In genomic region chr5:140287776-140288521, GRCh38 we compare ENCODE assay signal across 28 cellular contexts. TPM values are rescaled to one million over a fixed set of nuclear protein-coding genes. Genes with fewer than 3 reads are reported as not detected.
DNase-seq lines count a peak whose midpoint lies in the region; ATAC-seq, FAIRE-seq and TF ChIP-seq lines count a peak whose summit lies in the region.
"Had no signal": no experiment of that assay in that cellular context is flagged by ENCODE, and none has a peak within 500 bp of the region (broad histone marks: within the 10 kb centered on the region; RNA-seq: fewer than 3 reads in every experiment).

No MANE protein-coding gene starts in this region.

- no TSS peak for BruUV-seq in HepG2 (replicated peaks; lab: Mats Ljungman, UMichigan)
- BruUV-seq in K562 (replicated peaks; lab: Mats Ljungman, UMichigan), result no TSS peak

- H3K9ac ChIP-seq in HepG2 (ENCODE audit: insufficient read depth, low read depth, low read length) (no peak overlapping the region), K562 (ENCODE audit: insufficient read depth in 1 of 2, low read depth in 2 of 2, low read length in 2 of 2) (no peak overlapping the region)

- H3K79me2 ChIP-seq in HepG2 (ENCODE audit: insufficient read depth, low read length), result peaks cover 89% of the 10 kb centered on the region
- peaks cover 69% of the 10 kb centered on the region for H3K79me2 ChIP-seq in K562 (ENCODE audit: control insufficient read depth, insufficient read depth, low read length)

- CTCF ChIA-PET in HepG2 (lab: Yijun Ruan, JAX; ENCODE audit: low intra/inter-chr PET ratio, low total read pairs) (no interaction called here), K562 (lab: Yijun Ruan, JAX; ENCODE audit: low intra/inter-chr PET ratio) (no interaction called here)

- TF ChIP-seq CTCF in HepG2 (CRISPR knock-in tag; IDR thresholded peaks at IDR 0.05), result no peak
- no peak for TF ChIP-seq CTCF in right lobe of liver (IDR thresholded peaks at IDR 0.05)
- no peak for TF ChIP-seq CTCF in K562 (IDR thresholded peaks at IDR 0.05 in 2 of 3, conservative IDR thresholded peaks at IDR 0.05 in 1 of 3; ENCODE audit: insufficient read depth in 2 of 3, low read depth in 1 of 3, low read length in 3 of 3)
- no peak for TF ChIP-seq CTCF in brain microvascular endothelial cell (IDR thresholded peaks at IDR 0.05; ENCODE audit: low read depth, low read length, missing control alignments)

- WGBS in HepG2 (ENCODE audit: low lambda C conversion rate), result 96% methylated on average over 7 of the region's 7 CpGs
- 83% methylated on average over 7 of the region's 7 CpGs for WGBS in right lobe of liver (ENCODE audit: insufficient coverage, low coverage, low lambda C conversion rate, missing lambda C conversion rate)
- 69% methylated on average over 7 of the region's 7 CpGs for WGBS in K562 (ENCODE audit: insufficient coverage, low coverage, missing lambda C conversion rate)

- no peak for DNase-seq in HepG2 (ENCODE audit: low spot score)
- DNase-seq in right lobe of liver, result no peak
- DNase-seq in NCI-H526 treated with DMSO at 0.1 percent for 48 hours (lab: John Stamatoyannopoulos, UW), result peak; percentile 97
- no peak for DNase-seq in K562 (ENCODE audit: extremely low read depth in 1 of 4, low spot score in 3 of 4)
- no peak for DNase-seq in stimulated activated CD4-positive, alpha-beta T cell treated with anti-CD3 and anti-CD28 coated beads, Interleukin-1b, Interleukin-23, amount 100 ng/mL, for 48 hours
- DNase-seq in brain microvascular endothelial cell, result no peak
- DNase-seq in NCI-H226, result no peak
- DNase-seq: AML-193; C1 segment of cervical spinal cord; Caco-2; CD4-positive, alpha-beta memory T cell; DMS79 treated with DMSO at 0.1 percent for 48 hours; GF-D8; HCEC 1CT; NCI-H1048; NCI-H1417 treated with DMSO at 0.1 percent for 48 hours; NCI-H1694 treated with DMSO at 0.1 percent for 48 hours; NCI-H2081; NCI-H2171; NCI-H345; NCI-H524; NCI-H82; Peyer's patch; SHP77 treated with DMSO at 0.1 percent for 48 hours had no signal

- intact Hi-C loops in HepG2 (cut with micrococcal nuclease; ENCODE audit: unreplicated experiment) (no loop called here), right lobe of liver (cut with DNase I) (no loop called here), K562 (cut with micrococcal nuclease) (no loop called here)

- no peak overlapping the region for H3K27ac ChIP-seq in HepG2 (ENCODE audit: extremely low read length, insufficient read depth, low read length)
- H3K27ac ChIP-seq in right lobe of liver, result no peak overlapping the region
- H3K27ac ChIP-seq in K562 (ENCODE audit: extremely low read depth, low read depth, low read length), result no peak overlapping the region
- no peak overlapping the region for H3K27ac ChIP-seq in brain microvascular endothelial cell
- H3K27ac ChIP-seq: HL-60, Peyer's patch had no signal

- H2AFZ ChIP-seq in HepG2 (ENCODE audit: low read length) (no peak overlapping the region), K562 (ENCODE audit: low read depth, low read length) (no peak overlapping the region)

- peaks cover 51% of the 10 kb centered on the region for H3K4me1 ChIP-seq in HepG2 (ENCODE audit: insufficient read depth, low read length)
- peaks cover 0 to 2% (median under 1%) of the 10 kb centered on the region in 4 donors for H3K4me1 ChIP-seq in right lobe of liver
- H3K4me1 ChIP-seq in K562 (replicated peaks in 1 of 2; ENCODE audit: control insufficient read depth in 2 of 2, insufficient read depth in 2 of 2, low read length in 2 of 2), result peaks cover 0 to 4% of the 10 kb centered on the region in 2 experiments; a peak in 1 of 5 replicates

- H3K36me3 ChIP-seq in HepG2 (replicated peaks in 1 of 2; ENCODE audit: control insufficient read depth in 1 of 2, insufficient read depth in 2 of 2, low read length in 2 of 2) (0 out of 5 replicates have a peak, but pooled peaks cover 0 to 9% of the 10 kb centered on the region in 2 experiments), right lobe of liver (no peaks in the 10 kb centered on the region), K562 (ENCODE audit: control insufficient read depth, insufficient read depth, low read length) (peaks cover 2% of the 10 kb centered on the region; the same call in 1 of the 3 replicates), brain microvascular endothelial cell (replicated peaks) (no peaks in the 10 kb centered on the region)
- H3K36me3 ChIP-seq: Peyer's patch had no signal

- no peak for ATAC-seq in HepG2
- no peak for ATAC-seq in right lobe of liver
- no peak for ATAC-seq in K562

- H3K4me3 ChIP-seq in HepG2 (replicated peaks in 1 of 3; ENCODE audit: insufficient read depth in 1 of 3, low read depth in 2 of 3, low read length in 3 of 3) (no peak overlapping the region), right lobe of liver (no peak overlapping the region), K562 (no peak overlapping the region), brain microvascular endothelial cell (ENCODE audit: low read depth, low read length) (no peak overlapping the region)
- H3K4me3 ChIP-seq: Peyer's patch had no signal

- TF ChIP-seq EP300 in HepG2 (IDR thresholded peaks at IDR 0.05; ENCODE audit: low read depth in 2 of 2, low read length in 2 of 2) (no peak), HepG2 (CRISPR knock-in tag; IDR thresholded peaks at IDR 0.05; ENCODE audit: borderline replicate concordance) (no peak), K562 (IDR thresholded peaks at IDR 0.05; ENCODE audit: low read length) (no peak)

- FAIRE-seq in HepG2 (lab: Jason Lieb, UNC) (no peak), K562 (lab: Jason Lieb, UNC) (no peak)
- FAIRE-seq: A204.1, GM12891, H1 had no signal

- H3K4me2 ChIP-seq in HepG2 (ENCODE audit: low read depth, low read length), result no peak overlapping the region
- no peak overlapping the region for H3K4me2 ChIP-seq in K562 (ENCODE audit: insufficient read depth, low read length)

- POLR2A ChIA-PET in HepG2 (lab: Yijun Ruan, JAX), result interaction anchor here (0.7 kb wide), 1 partner anchor 357 kb away, joined by 3 read pairs; no protein-coding TSS in a partner anchor
- POLR2A ChIA-PET in K562 (lab: Yijun Ruan, JAX), result interaction anchor here (0.8 kb wide), 1 partner anchor 66 kb away, joined by 3 read pairs; no protein-coding TSS in a partner anchor

- TF ChIP-seq RAD21 in HepG2 (CRISPR knock-in tag; IDR thresholded peaks at IDR 0.05) (no peak), K562 (CRISPR knock-in tag; conservative IDR thresholded peaks at IDR 0.05 in 1 of 2, IDR thresholded peaks at IDR 0.05 in 1 of 2) (no peak)

- H4K20me1 ChIP-seq in HepG2 (ENCODE audit: insufficient read depth, low read length) (no peaks in the 10 kb centered on the region), K562 (replicated peaks; ENCODE audit: control insufficient read depth, insufficient read depth, low read length) (no peaks in the 10 kb centered on the region)

- H3K27me3 ChIP-seq in HepG2 (ENCODE audit: control insufficient read depth in 1 of 2, insufficient read depth in 2 of 2, low read length in 2 of 2), result no peaks in the 10 kb centered on the region
- no peaks in the 10 kb centered on the region for H3K27me3 ChIP-seq in right lobe of liver
- no peaks in the 10 kb centered on the region for H3K27me3 ChIP-seq in K562 (ENCODE audit: control insufficient read depth in 2 of 2, insufficient read depth in 2 of 2, low read length in 2 of 2)
- H3K27me3 ChIP-seq in brain microvascular endothelial cell (replicated peaks), result no peaks in the 10 kb centered on the region
- H3K27me3 ChIP-seq: Peyer's patch had no signal

- TF ChIP-seq POLR2A in HepG2 (IDR thresholded peaks at IDR 0.05; ENCODE audit: insufficient read depth in 1 of 2, low read depth in 2 of 2, low read length in 2 of 2), result no peak
- TF ChIP-seq POLR2A in right lobe of liver (IDR thresholded peaks at IDR 0.05), result no peak
- no peak for TF ChIP-seq POLR2A in K562 (conservative IDR thresholded peaks at IDR 0.05)

- no peaks in the 10 kb centered on the region for H3K9me1 ChIP-seq in K562 (ENCODE audit: control insufficient read depth, insufficient read depth, low read length)

- in situ Hi-C loops in HepG2 (cut with HindIII; ENCODE audit: extremely low pct_ligation_motif_present, low pct_unique_long_range_greater_than_20kb) (no loop called here), K562 (cut with MboI) (no loop called here), brain microvascular endothelial cell (cut with HindIII; ENCODE audit: low pct_ligation_motif_present, low sequenced_read_pairs) (no loop called here)

- H3K9me3 ChIP-seq in HepG2 (ENCODE audit: low read length) (no peaks in the 10 kb centered on the region), right lobe of liver (no peaks in the 10 kb centered on the region), K562 (replicated peaks; ENCODE audit: control insufficient read depth, insufficient read depth, low read depth, low read length) (no peaks in the 10 kb centered on the region)
- H3K9me3 ChIP-seq: Caco-2, Peyer's patch had no signal

RNA-seq across cellular contexts. Expression of gene PFDN1, which starts 15.0 kb away (rescaled TPM):
- total RNA-seq in HepG2 (2016; rRNA removed; fragmentation: Illumina TruSeq; extraction: Trizol), result 70.8 and 102 TPM in 2 replicates
- total RNA-seq in HepG2 (2016; cell fraction: cytosol; rRNA removed; fragmentation: Illumina TruSeq; extraction: Trizol; ENCODE audit: low read depth), result 30.8 and 31.4 TPM in 2 replicates
- 73.4 and 106 TPM in 2 replicates for total RNA-seq in HepG2 (2016; cell fraction: insoluble cytoplasmic fraction; rRNA removed; fragmentation: Illumina TruSeq; extraction: Trizol)
- total RNA-seq in HepG2 (2016; cell fraction: membrane; rRNA removed; fragmentation: Illumina TruSeq; extraction: Trizol), result 63.5 and 65.6 TPM in 2 replicates
- total RNA-seq in HepG2 (2016; cell fraction: nucleus; rRNA removed; fragmentation: Illumina TruSeq; extraction: Trizol), result 34.9 and 39.3 TPM in 2 replicates
- polyA plus RNA-seq in HepG2 (2011; rRNA removed), result 67.2 and 70.4 TPM in 2 replicates
- 82.6 and 98.7 TPM in 2 replicates for polyA plus RNA-seq in HepG2 (2011; cell fraction: cytosol; rRNA removed)
- 19.1 and 24.2 TPM in 2 replicates for polyA plus RNA-seq in HepG2 (2011; cell fraction: nucleus; rRNA removed)
- polyA plus RNA-seq in HepG2 (2012), result 91.4 and 114 TPM in 2 replicates
- 34.9 and 37.0 TPM in 2 replicates for polyA plus RNA-seq in HepG2 (2016; cell fraction: cytosol; fragmentation: Illumina TruSeq; extraction: Trizol; ENCODE audit: low read depth)
- 154 TPM in 2 replicates for polyA plus RNA-seq in HepG2 (2016; cell fraction: insoluble cytoplasmic fraction; fragmentation: Illumina TruSeq; extraction: Trizol; ENCODE audit: low read depth)
- 58.7 and 63.7 TPM in 2 replicates for polyA plus RNA-seq in HepG2 (2016; cell fraction: membrane; fragmentation: Illumina TruSeq; extraction: Trizol; ENCODE audit: low read depth)
- 45.6 and 54.4 TPM in 2 replicates for polyA plus RNA-seq in HepG2 (2016; cell fraction: nucleus; fragmentation: Illumina TruSeq; extraction: Trizol; ENCODE audit: insufficient read depth, low read depth)
- 91.1 and 127 TPM in 2 replicates for polyA minus RNA-seq in HepG2 (2011; rRNA and poly(A)+ RNA removed; ENCODE audit: low replicate concordance)
- polyA minus RNA-seq in HepG2 (2011; cell fraction: cytosol; rRNA and poly(A)+ RNA removed), result 32.0 and 33.9 TPM in 2 replicates
- 33.0 and 40.5 TPM in 2 replicates for polyA minus RNA-seq in HepG2 (2011; cell fraction: nucleus; rRNA and poly(A)+ RNA removed)
- total RNA-seq in right lobe of liver, result 10 to 100 TPM in 5 of 6 experiments, 1 to 10 TPM in 1; 9.8 to 30.8 (median 14.7) TPM
- total RNA-seq in K562 (2011; cell fraction: chromatin; rRNA removed; ENCODE audit: low replicate concordance), result 29.2 and 32.1 TPM in 2 replicates
- total RNA-seq in K562 (2011; cell fraction: nucleolus; rRNA removed), result 15.8 and 17.2 TPM in 2 replicates
- 16.6 and 29.8 TPM in 2 replicates for total RNA-seq in K562 (2011; cell fraction: nucleoplasm; rRNA removed)
- 45.5 and 51.1 TPM in 2 replicates for total RNA-seq in K562 (2014; rRNA removed)
- 75.7 and 88.5 TPM in 2 replicates for total RNA-seq in K562 (2014; rRNA removed; fragmentation: Illumina TruSeq; extraction: Trizol)
- total RNA-seq in K562 (2015; rRNA removed; fragmentation: Illumina TruSeq; extraction: Trizol), result 71.1 and 79.5 TPM in 2 replicates
- 49.3 and 50.3 TPM in 2 replicates for total RNA-seq in K562 (2021)
- 78.0 and 78.2 TPM in 2 replicates for polyA plus RNA-seq in K562 (2011; rRNA removed)
- polyA plus RNA-seq in K562 (2011; cell fraction: cytosol; rRNA removed), result 89.8 and 92.6 TPM in 2 replicates
- 28.5 and 34.0 TPM in 2 replicates for polyA plus RNA-seq in K562 (2011; cell fraction: nucleus; rRNA removed)
- polyA plus RNA-seq in K562 (2012), result 55.2 and 148 TPM in 2 replicates
- polyA plus RNA-seq in K562 (2014; fragmentation: Illumina TruSeq; extraction: Trizol), result 99.3 and 119 TPM in 2 replicates
- polyA plus RNA-seq in K562 (2014; fragmentation: Nextera tagmentation; extraction: Ambion mirVana), result 100 to 1,000 TPM; 152 to 215 TPM
- 70.9 and 72.6 TPM in 2 replicates for polyA plus RNA-seq in K562 (2014; rRNA removed)
- 81.1 and 111 TPM in 2 replicates for polyA minus RNA-seq in K562 (2011; rRNA and poly(A)+ RNA removed)
- polyA minus RNA-seq in K562 (2011; cell fraction: cytosol; rRNA and poly(A)+ RNA removed), result 29.9 and 39.3 TPM in 2 replicates
- polyA minus RNA-seq in K562 (2011; cell fraction: nucleus; rRNA and poly(A)+ RNA removed), result 7.5 and 14.9 TPM in 2 replicates

RNA-seq across cellular contexts. Expression of gene HBEGF, which starts 58.5 kb away (rescaled TPM):
- total RNA-seq in HepG2 (2016; rRNA removed; fragmentation: Illumina TruSeq; extraction: Trizol) (0.77 and 1.7 TPM in 2 replicates), right lobe of liver (1 to 10 TPM in 2 of 6 experiments, under 1 TPM in 4; 0.42 to 1.8 (median 0.78) TPM), K562 (2014; rRNA removed) (0.36 and 1.4 TPM in 2 replicates), K562 (2014; rRNA removed; fragmentation: Illumina TruSeq; extraction: Trizol) (0.47 and 0.77 TPM in 2 replicates), K562 (2015; rRNA removed; fragmentation: Illumina TruSeq; extraction: Trizol) (0.65 and 0.75 TPM in 2 replicates), K562 (2021) (0.65 and 0.98 TPM in 2 replicates)
- 0.20 and 0.26 TPM in 2 replicates for total RNA-seq in HepG2 (2016; cell fraction: cytosol; rRNA removed; fragmentation: Illumina TruSeq; extraction: Trizol; ENCODE audit: low read depth)
- 0.58 and 1.5 TPM in 2 replicates for total RNA-seq in HepG2 (2016; cell fraction: insoluble cytoplasmic fraction; rRNA removed; fragmentation: Illumina TruSeq; extraction: Trizol)
- 0.45 and 0.62 TPM in 2 replicates for total RNA-seq in HepG2 (2016; cell fraction: membrane; rRNA removed; fragmentation: Illumina TruSeq; extraction: Trizol)
- 1.3 and 2.3 TPM in 2 replicates for total RNA-seq in HepG2 (2016; cell fraction: nucleus; rRNA removed; fragmentation: Illumina TruSeq; extraction: Trizol)
- polyA plus RNA-seq in HepG2 (2011; rRNA removed) (4.3 and 5.0 TPM in 2 replicates), K562 (2011; rRNA removed) (0.45 and 0.60 TPM in 2 replicates), K562 (2014; fragmentation: Illumina TruSeq; extraction: Trizol) (0.79 and 1.1 TPM in 2 replicates), K562 (2014; fragmentation: Nextera tagmentation; extraction: Ambion mirVana) (under 1 TPM; 0.11 to 0.29 TPM), K562 (2014; rRNA removed) (0.62 and 0.78 TPM in 2 replicates)
- polyA plus RNA-seq in HepG2 (2011; cell fraction: cytosol; rRNA removed), result 3.5 and 3.7 TPM in 2 replicates
- polyA plus RNA-seq in HepG2 (2011; cell fraction: nucleus; rRNA removed), result 3.4 and 3.9 TPM in 2 replicates
- polyA plus RNA-seq in HepG2 (2012), result 1.4 and 3.0 TPM in 2 replicates
- 0.14 and 0.17 TPM in 2 replicates for polyA plus RNA-seq in HepG2 (2016; cell fraction: cytosol; fragmentation: Illumina TruSeq; extraction: Trizol; ENCODE audit: low read depth)
- polyA plus RNA-seq in HepG2 (2016; cell fraction: insoluble cytoplasmic fraction; fragmentation: Illumina TruSeq; extraction: Trizol; ENCODE audit: low read depth), result 0.79 and 0.88 TPM in 2 replicates
- polyA plus RNA-seq in HepG2 (2016; cell fraction: membrane; fragmentation: Illumina TruSeq; extraction: Trizol; ENCODE audit: low read depth), result 0.26 TPM in 2 replicates
- polyA plus RNA-seq in HepG2 (2016; cell fraction: nucleus; fragmentation: Illumina TruSeq; extraction: Trizol; ENCODE audit: insufficient read depth, low read depth), result 1.8 and 1.9 TPM in 2 replicates
- 1.0 and 3.2 TPM in 2 replicates for polyA minus RNA-seq in HepG2 (2011; rRNA and poly(A)+ RNA removed; ENCODE audit: low replicate concordance)
- polyA minus RNA-seq in HepG2 (2011; cell fraction: cytosol; rRNA and poly(A)+ RNA removed), result 1.4 and 1.5 TPM in 2 replicates
- 3.5 and 4.1 TPM in 2 replicates for polyA minus RNA-seq in HepG2 (2011; cell fraction: nucleus; rRNA and poly(A)+ RNA removed)
- 1.1 and 4.5 TPM in 2 replicates for total RNA-seq in K562 (2011; cell fraction: chromatin; rRNA removed; ENCODE audit: low replicate concordance)
- 1.7 and 2.3 TPM in 2 replicates for total RNA-seq in K562 (2011; cell fraction: nucleolus; rRNA removed)
- total RNA-seq in K562 (2011; cell fraction: nucleoplasm; rRNA removed), result 2.2 and 3.7 TPM in 2 replicates
- 0.19 and 0.27 TPM in 2 replicates for polyA plus RNA-seq in K562 (2011; cell fraction: cytosol; rRNA removed)
- polyA plus RNA-seq in K562 (2011; cell fraction: nucleus; rRNA removed), result 0.25 and 0.78 TPM in 2 replicates
- 0.47 and 0.69 TPM in 2 replicates for polyA plus RNA-seq in K562 (2012)
- polyA minus RNA-seq in K562 (2011; rRNA and poly(A)+ RNA removed), result 0.18 and 0.28 TPM in 2 replicates
- polyA minus RNA-seq in K562 (2011; cell fraction: cytosol; rRNA and poly(A)+ RNA removed), result 0.38 TPM in 1 of 2 replicates, not detected in the other
- polyA minus RNA-seq in K562 (2011; cell fraction: nucleus; rRNA and poly(A)+ RNA removed), result 0.11 and 0.67 TPM in 2 replicates

Comparison
In these comparisons a context has a peak if more than half of its experiments do, and no peak if none do; other contexts are left out.
1. Of the 241 proteins assayed by ChIP-seq in both HepG2 and K562: peak only in HepG2: none; only in K562: CEBPG and PRDM10; in both: CEBPB; in neither: 235; mixed calls (peak in some experiments, not most) for 3.